Comparison of ENCODE assay signal across 8 cellular contexts in the genomic region with DNA sequence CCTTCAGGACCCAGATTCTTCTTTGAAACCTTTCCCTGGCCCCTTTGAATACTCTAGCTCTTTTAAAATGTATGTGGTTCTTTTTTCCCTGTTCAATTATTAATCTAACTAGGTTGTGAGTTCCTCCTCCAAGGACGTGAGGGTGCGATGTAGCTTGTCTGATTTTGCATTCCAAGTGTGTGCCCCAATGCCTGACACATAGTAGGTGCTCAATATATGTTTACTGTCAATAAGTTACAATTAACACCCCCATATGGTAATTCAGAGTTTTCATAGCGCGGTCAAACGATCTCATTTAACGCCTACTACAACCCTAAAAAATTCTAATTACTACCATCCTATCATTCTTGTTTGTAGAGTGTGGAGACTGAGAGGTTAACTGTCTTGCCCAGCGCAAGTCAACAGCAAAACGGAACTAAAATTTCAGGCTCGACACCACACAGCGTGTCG. TPM values are rescaled to one million over a fixed set of nuclear protein-coding genes. Genes with fewer than 3 reads are reported as not detected.
A peak's percentile ranks its signal among the peaks of the same experiment; 100 is the strongest.
DNase-seq lines count a peak whose midpoint lies in the region; ATAC-seq and TF ChIP-seq lines count a peak whose summit lies in the region.

No MANE protein-coding gene starts in this region.

- no peak for TF ChIP-seq RAD21 in SK-N-SH (IDR thresholded peaks at IDR 0.05; ENCODE audit: low read length)

- no peaks in the 10 kb centered on the region for H3K27me3 ChIP-seq in SK-N-SH (ENCODE audit: insufficient read depth)
- no peaks in the 10 kb centered on the region for H3K27me3 ChIP-seq in fibroblast of lung (ENCODE audit: control insufficient read depth, insufficient read depth, low read length)

- 19% methylated on average over 11 of the region's 11 CpGs for WGBS in SK-N-SH (ENCODE audit: low lambda C conversion rate)

- ATAC-seq in HG03520 (IDR thresholded peaks at IDR 0.05; ENCODE audit: unreplicated experiment) (no peak), GM21360 (IDR thresholded peaks at IDR 0.05; ENCODE audit: unreplicated experiment) (no peak)

- H3K79me2 ChIP-seq in SK-N-SH (ENCODE audit: insufficient read depth): peaks cover 44% of the 10 kb centered on the region
- H3K79me2 ChIP-seq in fibroblast of lung (ENCODE audit: control insufficient read depth, insufficient read depth, low read length): peaks cover 16% of the 10 kb centered on the region

- no peaks in the 10 kb centered on the region for H4K20me1 ChIP-seq in SK-N-SH (ENCODE audit: insufficient read depth)
- no peaks in the 10 kb centered on the region for H4K20me1 ChIP-seq in fibroblast of lung (ENCODE audit: control insufficient read depth, extremely low read depth, insufficient read depth, low read length)

- H3K4me2 ChIP-seq in SK-N-SH: peak overlapping the region; percentile 90
- peak overlapping the region; percentile 60 for H3K4me2 ChIP-seq in fibroblast of lung (ENCODE audit: extremely low read depth, insufficient read depth, low read length)

- H3K9me3 ChIP-seq in SK-N-SH (no peaks in the 10 kb centered on the region), fibroblast of lung (ENCODE audit: control insufficient read depth, insufficient read depth, low read depth, low read length) (no peaks in the 10 kb centered on the region)

- no peak for TF ChIP-seq EP300 in SK-N-SH (IDR thresholded peaks at IDR 0.05; ENCODE audit: borderline replicate concordance in 1 of 2, low read depth in 1 of 2, low read length in 1 of 2)

- H3K27ac ChIP-seq in SK-N-SH (ENCODE audit: low read depth in 2 of 2, low read length in 1 of 2): peak overlapping the region; percentile 53 to 69
- H3K27ac ChIP-seq in fibroblast of lung (ENCODE audit: insufficient read depth, low read length): peak overlapping the region; percentile 6

- H3K9me2 ChIP-seq in SK-N-SH: no peaks in the 10 kb centered on the region

- CTCF ChIA-PET in SK-N-SH (lab: Yijun Ruan, JAX): interaction anchor here (0.7 to 1.8 kb wide), 6 partner anchors 8 to 592 kb away, joined by 3 to 6 read pairs (median 4); a partner anchor contains a TSS

- H2AFZ ChIP-seq in SK-N-SH (ENCODE audit: low read depth) (peak overlapping the region; percentile 94), fibroblast of lung (ENCODE audit: low read length) (peak overlapping the region; percentile 69)

- POLR2A ChIA-PET in SK-N-SH (lab: Yijun Ruan, JAX): interaction anchor here (0.8 to 1.4 kb wide), 4 partner anchors 33 to 190 kb away, joined by 3 to 4 read pairs (median 3); a partner anchor contains a TSS

- no peak for TF ChIP-seq CTCF in GM12875 (IDR thresholded peaks at IDR 0.05; ENCODE audit: borderline replicate concordance, insufficient read depth, low read depth, low read length)
- no peak for TF ChIP-seq CTCF in SK-N-SH (IDR thresholded peaks at IDR 0.05)
- TF ChIP-seq CTCF in fibroblast of lung (conservative IDR thresholded peaks at IDR 0.05 in 1 of 2, IDR thresholded peaks at IDR 0.05 in 1 of 2; ENCODE audit: low read depth in 1 of 2, low read length in 2 of 2): no peak
- TF ChIP-seq CTCF in retinal pigment epithelial cell (conservative IDR thresholded peaks at IDR 0.05; ENCODE audit: low read depth, low read length): no peak

- H3K4me1 ChIP-seq in SK-N-SH (ENCODE audit: control insufficient read depth in 1 of 2, insufficient read depth in 2 of 2, low read depth in 1 of 2, low read length in 1 of 2) (peaks cover 0 to 5% of the 10 kb centered on the region in 2 experiments; a peak in 2 of 4 replicates), fibroblast of lung (ENCODE audit: control insufficient read depth, extremely low read depth, insufficient read depth, low read length) (no peaks in the 10 kb centered on the region)

- H3K9ac ChIP-seq in SK-N-SH (0 out of 2 replicates have a peak overlapping the region, but pooled peaks have one; percentile 33), fibroblast of lung (ENCODE audit: insufficient read depth, low read length) (no peak overlapping the region)

- H3K36me3 ChIP-seq in SK-N-SH (replicated peaks in 1 of 2; ENCODE audit: control insufficient read depth in 1 of 2, insufficient read depth in 2 of 2, low read length in 1 of 2): no peaks in the 10 kb centered on the region
- H3K36me3 ChIP-seq in fibroblast of lung (ENCODE audit: control insufficient read depth, insufficient read depth, low read length): no peaks in the 10 kb centered on the region

- DNase-seq in SK-N-SH: no peak
- DNase-seq in fibroblast of lung (ENCODE audit: low read depth in 2 of 2): no peak
- no peak for DNase-seq in retinal pigment epithelial cell (ENCODE audit: low read depth)
- DNase-seq in NCI-H526 (lab: John Stamatoyannopoulos, UW): no peak
- no peak for DNase-seq in nucleus accumbens (lab: John Stamatoyannopoulos, UW)

- H3K4me3 ChIP-seq in GM12875 (ENCODE audit: low read depth, low read length) (peak overlapping the region; percentile 42), SK-N-SH (ENCODE audit: low read depth in 2 of 2, low read length in 1 of 2) (peak overlapping the region; percentile 91 to 99), fibroblast of lung (replicated peaks in 1 of 4; ENCODE audit: control extremely low read depth in 1 of 4, insufficient read depth in 1 of 4, low read depth in 3 of 4, low read length in 4 of 4) (peak overlapping the region; percentile 2 to 98 (median 89)), retinal pigment epithelial cell (ENCODE audit: low read length) (peak overlapping the region; percentile 88)

- H3F3A ChIP-seq in SK-N-SH (replicated peaks; ENCODE audit: insufficient read depth): peaks cover 3% of the 10 kb centered on the region

TF ChIP-seq in SK-N-SH, 30 proteins besides CTCF, POLR2A, EP300 and RAD21:
- no peak for TF ChIP-seq TEAD4 (IDR thresholded peaks at IDR 0.05; ENCODE audit: borderline replicate concordance, insufficient read depth)
- TF ChIP-seq RXRA (IDR thresholded peaks at IDR 0.05; ENCODE audit: borderline replicate concordance, low read depth): no peak
- no peak; the same call in 1 of the 2 replicates for TF ChIP-seq RCOR1 (IDR thresholded peaks at IDR 0.05; ENCODE audit: low read length)
- TF ChIP-seq TCF12 (IDR thresholded peaks at IDR 0.05): no peak
- TF ChIP-seq, protein P1, sequence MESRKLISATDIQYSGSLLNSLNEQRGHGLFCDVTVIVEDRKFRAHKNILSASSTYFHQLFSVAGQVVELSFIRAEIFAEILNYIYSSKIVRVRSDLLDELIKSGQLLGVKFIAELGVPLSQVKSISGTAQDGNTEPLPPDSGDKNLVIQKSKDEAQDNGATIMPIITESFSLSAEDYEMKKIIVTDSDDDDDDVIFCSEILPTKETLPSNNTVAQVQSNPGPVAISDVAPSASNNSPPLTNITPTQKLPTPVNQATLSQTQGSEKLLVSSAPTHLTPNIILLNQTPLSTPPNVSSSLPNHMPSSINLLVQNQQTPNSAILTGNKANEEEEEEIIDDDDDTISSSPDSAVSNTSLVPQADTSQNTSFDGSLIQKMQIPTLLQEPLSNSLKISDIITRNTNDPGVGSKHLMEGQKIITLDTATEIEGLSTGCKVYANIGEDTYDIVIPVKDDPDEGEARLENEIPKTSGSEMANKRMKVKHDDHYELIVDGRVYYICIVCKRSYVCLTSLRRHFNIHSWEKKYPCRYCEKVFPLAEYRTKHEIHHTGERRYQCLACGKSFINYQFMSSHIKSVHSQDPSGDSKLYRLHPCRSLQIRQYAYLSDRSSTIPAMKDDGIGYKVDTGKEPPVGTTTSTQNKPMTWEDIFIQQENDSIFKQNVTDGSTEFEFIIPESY (IDR thresholded peaks at IDR 0.05; ENCODE audit: borderline replicate concordance, low read depth): no peak

RNA-seq across cellular contexts. Expression of a gene that starts 0.5 kb away (rescaled TPM):
- polyA plus RNA-seq in SK-N-SH (2012; rRNA removed) (5.4 and 7.3 TPM in 2 replicates), fibroblast of lung (16.9 and 20.0 TPM in 2 replicates)
- polyA plus RNA-seq in SK-N-SH (2012; cell fraction: cytosol; rRNA removed): 5.5 and 5.6 TPM in 2 replicates
- 12.2 and 17.0 TPM in 2 replicates for polyA plus RNA-seq in SK-N-SH (2012; cell fraction: nucleus; rRNA removed)
- total RNA-seq in fibroblast of lung: 30.3 and 32.2 TPM in 2 replicates
- polyA plus RNA-seq in fibroblast of lung (2012): 12.9 and 14.7 TPM in 2 replicates
- 12.1 and 17.2 TPM in 2 replicates for polyA minus RNA-seq in fibroblast of lung (ENCODE audit: low replicate concordance)

Comparison
In these comparisons a context has a peak if more than half of its experiments do, and no peak if none do; other contexts are left out.
1. H3K4me3 ChIP-seq: peak in every context shown above with its lines; median percentile 95 in SK-N-SH; 89 in fibroblast of lung; 88 in retinal pigment epithelial cell; 42 in GM12875.